In genomic region chr4:182862166-182862875, GRCh38 we compare ENCODE assay signal across 12 cellular contexts. TPM values are rescaled to one million over a fixed set of nuclear protein-coding genes. Genes with fewer than 3 reads are reported as not detected.
DNase-seq lines count a peak whose midpoint lies in the region; ATAC-seq and TF ChIP-seq lines count a peak whose summit lies in the region.
"Had no signal": no experiment of that assay in that cellular context is flagged by ENCODE, and none has a peak within 500 bp of the region (broad histone marks: within the 10 kb centered on the region; RNA-seq: fewer than 3 reads in every experiment).

No MANE protein-coding gene starts in this region.

- no TSS peak for BruUV-seq in PC-9 (replicated peaks; lab: Mats Ljungman, UMichigan)

- H3K27ac ChIP-seq in BLaER1 treated with 17β-estradiol and CSF1 and Interleukin-3, amounts not matched to agents 10 nM and 100 nM = no peak overlapping the region
- H3K27ac ChIP-seq in WERI-Rb-1 (no peak overlapping the region), PC-9 (no peak overlapping the region), right atrium auricular region (no peak overlapping the region)
- H3K27ac ChIP-seq: uterus had no signal

- peak overlapping the region in 10 of 11 experiments; percentile 2 to 65 (median 47); a peak in 15 of 22 replicates for H3K4me2 ChIP-seq in BLaER1 treated with 17β-estradiol and CSF1 and Interleukin-3, amounts not matched to agents 10 nM and 100 nM
- H3K4me2 ChIP-seq in PC-9 = no peak overlapping the region

- no peaks in the 10 kb centered on the region for H3K79me2 ChIP-seq in PC-9 (ENCODE audit: low read depth)

- TF ChIP-seq EP300 in Ishikawa (IDR thresholded peaks at IDR 0.05; ENCODE audit: borderline replicate concordance) = 0 out of 2 replicates have a peak, but pooled peaks have one; percentile 16

- DNase-seq in WERI-Rb-1 = peak; percentile 53
- DNase-seq in left lobe of liver (ENCODE audit: low spot score) = peak; percentile 62
- no peak for DNase-seq in PC-9
- DNase-seq in right atrium auricular region (ENCODE audit: low spot score) = no peak
- DNase-seq in HCEC 1CT = no peak
- DNase-seq: activated CD4-positive, alpha-beta T cell treated with anti-CD3 and anti-CD28 coated beads for 48 hours; uterus had no signal

- peak; percentile 75 for TF ChIP-seq CTCF in WERI-Rb-1 (IDR thresholded peaks at IDR 0.05; ENCODE audit: low read depth, low read length)
- no peak for TF ChIP-seq CTCF in PC-9 (conservative IDR thresholded peaks at IDR 0.05)
- no peak for TF ChIP-seq CTCF in right atrium auricular region (IDR thresholded peaks at IDR 0.05)

- ATAC-seq in left lobe of liver = peak; percentile 84
- ATAC-seq in HG02759 (IDR thresholded peaks at IDR 0.05; ENCODE audit: unreplicated experiment) = no peak
- ATAC-seq: activated T-helper 17 cell treated with anti-CD3 and anti-CD28 coated beads, Interleukin-2, amount 50 U/mL, for 72 hours; natural killer cell treated with Interleukin-12 subunit alpha and Interleukin-12 subunit beta and Interleukin-15 and Interleukin-18, amount 100 ng/mL, for 72 hours had no signal

- peaks cover 0 to 9% (median 5%) of the 10 kb centered on the region in 11 experiments; a peak in 5 of 22 replicates for H3K9me3 ChIP-seq in BLaER1 treated with 17β-estradiol and CSF1 and Interleukin-3, amounts not matched to agents 10 nM and 100 nM (replicated peaks in 1 of 11)
- no peaks in the 10 kb centered on the region for H3K9me3 ChIP-seq in WERI-Rb-1 (ENCODE audit: severe bottlenecking)
- no peaks in the 10 kb centered on the region for H3K9me3 ChIP-seq in PC-9 (ENCODE audit: insufficient read depth, low read depth)
- H3K9me3 ChIP-seq in right atrium auricular region = no peaks in the 10 kb centered on the region
- H3K9me3 ChIP-seq: uterus had no signal

- no peak for TF ChIP-seq RAD21 in Ishikawa (IDR thresholded peaks at IDR 0.05; ENCODE audit: low read depth)

- no peak overlapping the region for H2AFZ ChIP-seq in PC-9

- CTCF ChIA-PET in PC-9 (lab: Charles Lee) = no interaction called here

- H4K20me1 ChIP-seq in BLaER1 treated with 17β-estradiol and CSF1 and Interleukin-3, amounts not matched to agents 10 nM and 100 nM = peaks cover 0 to 15% (median 0%) of the 10 kb centered on the region in 11 experiments; a peak in 3 of 22 replicates
- H4K20me1 ChIP-seq in PC-9 (ENCODE audit: insufficient read depth) = no peaks in the 10 kb centered on the region

- POLR2A ChIA-PET in PC-9 (lab: Charles Lee; ENCODE audit: unreplicated experiment) = no interaction called here

- peaks cover 19 to 53% (median 40%) of the 10 kb centered on the region in 10 experiments for H3K4me1 ChIP-seq in BLaER1 treated with 17β-estradiol and CSF1 and Interleukin-3, amounts not matched to agents 10 nM and 100 nM
- no peaks in the 10 kb centered on the region for H3K4me1 ChIP-seq in PC-9 (replicated peaks; ENCODE audit: insufficient read depth)
- H3K4me1 ChIP-seq in right atrium auricular region = no peaks in the 10 kb centered on the region
- H3K4me1 ChIP-seq: uterus had no signal

- H3K9me2 ChIP-seq in PC-9 (ENCODE audit: insufficient read depth) = no peaks in the 10 kb centered on the region

- H3K27me3 ChIP-seq in BLaER1 treated with 17β-estradiol and CSF1 and Interleukin-3, amounts not matched to agents 10 nM and 100 nM = peaks cover 0 to 30% (median 0%) of the 10 kb centered on the region in 11 experiments; a peak in 4 of 22 replicates
- no peaks in the 10 kb centered on the region for H3K27me3 ChIP-seq in WERI-Rb-1 (ENCODE audit: insufficient read depth, low read depth, severe bottlenecking)
- peaks cover 7% of the 10 kb centered on the region; the same call in 1 of the 2 replicates for H3K27me3 ChIP-seq in PC-9 (ENCODE audit: insufficient read depth, low read depth)
- H3K27me3 ChIP-seq in right atrium auricular region = no peaks in the 10 kb centered on the region
- H3K27me3 ChIP-seq: uterus had no signal

- no peaks in the 10 kb centered on the region for H3K36me3 ChIP-seq in BLaER1 treated with 17β-estradiol and CSF1 and Interleukin-3, amounts not matched to agents 10 nM and 100 nM
- H3K36me3 ChIP-seq in WERI-Rb-1 = no peaks in the 10 kb centered on the region
- H3K36me3 ChIP-seq in PC-9 (ENCODE audit: low read depth) = no peaks in the 10 kb centered on the region
- no peaks in the 10 kb centered on the region for H3K36me3 ChIP-seq in right atrium auricular region
- H3K36me3 ChIP-seq: uterus had no signal

- no peak overlapping the region for H3K9ac ChIP-seq in BLaER1 treated with 17β-estradiol and CSF1 and Interleukin-3, amounts not matched to agents 10 nM and 100 nM

- intact Hi-C loops in PC-9 (cut with micrococcal nuclease; ENCODE audit: unreplicated experiment) = no loop called here

- no peak overlapping the region for H3K4me3 ChIP-seq in BLaER1 treated with 17β-estradiol and CSF1 and Interleukin-3, amounts not matched to agents 10 nM and 100 nM
- H3K4me3 ChIP-seq in WERI-Rb-1 (ENCODE audit: low read depth, low read length) = no peak overlapping the region
- no peak overlapping the region for H3K4me3 ChIP-seq in PC-9
- no peak overlapping the region for H3K4me3 ChIP-seq in right atrium auricular region
- H3K4me3 ChIP-seq: uterus had no signal

- H3F3A ChIP-seq in PC-9 (ENCODE audit: insufficient read depth, low read depth) = no peaks in the 10 kb centered on the region

TF ChIP-seq in Ishikawa, 13 proteins besides CTCF, POLR2A, EP300 and RAD21:
- TF ChIP-seq EGR1 (IDR thresholded peaks at IDR 0.05) (no peak), NFIC (IDR thresholded peaks at IDR 0.05) (0 out of 2 replicates have a peak, but pooled peaks have one; percentile 6), REST (IDR thresholded peaks at IDR 0.05; ENCODE audit: low read depth) (no peak), TCF12 (IDR thresholded peaks at IDR 0.05; ENCODE audit: low read depth) (no peak), YY1 (IDR thresholded peaks at IDR 0.05; ENCODE audit: low read depth) (no peak)

RNA-seq across cellular contexts. Expression of gene DCTD, which starts 54.9 kb away (rescaled TPM):
- 56.9 TPM for total RNA-seq in left lobe of liver
- 116 and 117 TPM in 2 replicates for total RNA-seq in PC-9 (2021)
- total RNA-seq in right atrium auricular region = 10 to 100 TPM; 25.8 to 37.5 TPM

Comparison
In these comparisons a context has a peak if more than half of its experiments do, and no peak if none do; other contexts are left out.
1. DNase-seq: peak in WERI-Rb-1 (single experiment) and left lobe of liver (single experiment); none in PC-9 (0 of 2), right atrium auricular region (single experiment) and HCEC 1CT (single experiment).